In genomic region chr2:140262908-140263307, GRCh38 we compare ENCODE assay signal across 33 cellular contexts.
DNase-seq lines count a peak whose midpoint lies in the region; ATAC-seq and TF ChIP-seq lines count a peak whose summit lies in the region.
"Had no signal": no experiment of that assay in that cellular context is flagged by ENCODE, and none has a peak within 500 bp of the region (broad histone marks: within the 10 kb centered on the region; RNA-seq: fewer than 3 reads in every experiment).

No MANE protein-coding gene starts in this region.

- ATAC-seq in Right ventricle myocardium inferior, result no peak
- ATAC-seq in Right ventricle myocardium superior (ENCODE audit: poor library complexity), result no peak
- no peak for ATAC-seq in left ventricle myocardium superior
- ATAC-seq in lower lobe of right lung, result no peak
- ATAC-seq: A549; CD8-positive, alpha-beta T cell had no signal

- H3K36me3 ChIP-seq in lower lobe of right lung, result no peaks in the 10 kb centered on the region
- H3K36me3 ChIP-seq: BE2C; BLaER1; BLaER1 treated with 17β-estradiol and CSF1 and Interleukin-3, amounts not matched to agents 10 nM and 100 nM had no signal

- no peaks in the 10 kb centered on the region for H3K9me3 ChIP-seq in lower lobe of right lung
- H3K9me3 ChIP-seq: A549; BE2C; BLaER1; BLaER1 treated with 17β-estradiol and CSF1 and Interleukin-3, amounts not matched to agents 10 nM and 100 nM; Caco-2 had no signal

- intact Hi-C loops in Right ventricle myocardium inferior (cut with DNase I), result no loop called here
- intact Hi-C loops in Right ventricle myocardium superior (cut with DNase I), result no loop called here
- intact Hi-C loops in cardiac septum (cut with DNase I), result no loop called here
- intact Hi-C loops in left ventricle myocardium superior (cut with micrococcal nuclease), result no loop called here
- intact Hi-C loops in lower lobe of right lung (cut with DNase I), result no loop called here

- H3K4me3 ChIP-seq in lower lobe of right lung, result no peak overlapping the region
- H3K4me3 ChIP-seq: A549; BLaER1; BLaER1 treated with 17β-estradiol and CSF1 and Interleukin-3, amounts not matched to agents 10 nM and 100 nM had no signal

- H3K27ac ChIP-seq in lower lobe of right lung, result no peak overlapping the region
- H3K27ac ChIP-seq: 22Rv1; A549; BLaER1; BLaER1 treated with 17β-estradiol and CSF1 and Interleukin-3, amounts not matched to agents 10 nM and 100 nM; C4-2B had no signal

- H3K27me3 ChIP-seq in lower lobe of right lung (ENCODE audit: low read depth), result no peaks in the 10 kb centered on the region
- H3K27me3 ChIP-seq: BE2C; BLaER1; BLaER1 treated with 17β-estradiol and CSF1 and Interleukin-3, amounts not matched to agents 10 nM and 100 nM had no signal

- DNase-seq in activated effector memory CD4-positive, alpha-beta T cell treated with anti-CD3 and anti-CD28 coated beads, Interleukin-2, amount 50 U/mL, for 16 hours, result peak; percentile 50
- no peak for DNase-seq in activated effector memory CD4-positive, alpha-beta T cell treated with Interleukin-2 at 50 U/mL for 16 hours
- DNase-seq in Right ventricle myocardium inferior (ENCODE audit: missing footprints) (peak; percentile 37), Right ventricle myocardium superior (no peak), cardiac septum (ENCODE audit: low spot score) (peak; percentile 51), left ventricle myocardium superior (no peak), lower lobe of right lung (peak; percentile 22), AG08396 (ENCODE audit: low spot score) (no peak)
- DNase-seq: 8988T; ACHN; AML-193; BE2C; C1 segment of cervical spinal cord; Caco-2; Calu3; CD4-positive, alpha-beta memory T cell; CD4-positive, alpha-beta T cell; CD4-positive, CD25-positive, alpha-beta regulatory T cell; CD8-positive, alpha-beta memory T cell; CD8-positive, alpha-beta T cell; COR-L47; DMS 273 treated with DMSO at 0.1 percent for 48 hours; DMS153; DMS53; DMS79; DMS79 treated with DMSO at 0.1 percent for 48 hours; DND-41; EL had no signal

- no peaks in the 10 kb centered on the region for H3K4me1 ChIP-seq in lower lobe of right lung
- H3K4me1 ChIP-seq: A549, BE2C, BLaER1, Caco-2 had no signal

- TF ChIP-seq CTCF in lower lobe of right lung (IDR thresholded peaks at IDR 0.05), result no peak

Comparison
In these comparisons a context has a peak if more than half of its experiments do, and no peak if none do; other contexts are left out.
1. DNase-seq: peak in activated effector memory CD4-positive, alpha-beta T cell treated with anti-CD3 and anti-CD28 coated beads, Interleukin-2, amount 50 U/mL, for 16 hours (single experiment), Right ventricle myocardium inferior (single experiment), cardiac septum (single experiment) and lower lobe of right lung (single experiment); none in activated effector memory CD4-positive, alpha-beta T cell treated with Interleukin-2 at 50 U/mL for 16 hours (single experiment), Right ventricle myocardium superior (single experiment), left ventricle myocardium superior (single experiment) and AG08396 (single experiment).